Comparison of ENCODE assay signal across 15 cellular contexts in the genomic region with DNA sequence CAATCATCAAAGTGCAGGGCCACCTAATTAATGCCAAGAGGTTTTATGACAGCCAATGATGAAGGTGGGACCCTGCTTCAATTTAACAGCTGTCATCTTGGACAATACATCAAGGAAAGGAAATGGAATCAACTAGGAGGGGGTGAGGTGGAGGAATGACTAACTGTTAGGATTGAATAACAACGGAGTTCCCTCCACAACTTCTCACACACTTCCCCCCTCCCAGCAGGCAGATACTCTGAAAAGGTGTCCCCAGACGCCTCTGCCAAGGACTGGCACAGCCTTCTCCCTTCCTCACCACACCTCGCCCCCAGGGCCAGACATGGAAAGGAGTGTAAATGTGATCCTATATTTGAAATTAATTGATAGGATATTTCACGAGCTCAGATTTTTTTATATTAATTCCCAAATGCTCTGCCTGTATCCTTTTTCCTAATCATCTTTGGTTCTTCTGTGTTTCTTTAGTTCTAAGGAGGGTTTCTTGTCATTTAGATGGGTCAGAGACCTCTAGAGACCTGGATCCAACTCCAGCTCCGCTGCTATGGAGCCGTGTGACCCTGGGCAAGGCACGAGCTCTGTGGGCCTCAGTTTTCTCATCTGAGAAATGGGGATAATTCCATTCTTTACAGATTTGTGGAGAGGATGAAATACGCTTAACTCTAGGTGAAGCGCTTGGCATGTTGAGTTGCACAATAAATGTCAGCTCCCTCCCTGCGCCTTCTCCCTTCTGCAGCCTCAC. TPM values are rescaled to one million over a fixed set of nuclear protein-coding genes. Genes with fewer than 3 reads are reported as not detected.
DNase-seq lines count a peak whose midpoint lies in the region; ATAC-seq and TF ChIP-seq lines count a peak whose summit lies in the region.
"Had no signal": no experiment of that assay in that cellular context is flagged by ENCODE, and none has a peak within 500 bp of the region (broad histone marks: within the 10 kb centered on the region; RNA-seq: fewer than 3 reads in every experiment).

No MANE protein-coding gene starts in this region.

- no peaks in the 10 kb centered on the region for H3K9me3 ChIP-seq in WERI-Rb-1 (ENCODE audit: severe bottlenecking)
- no peaks in the 10 kb centered on the region for H3K9me3 ChIP-seq in iPS-15b (ENCODE audit: control insufficient read depth, insufficient read depth, low read length)
- no peaks in the 10 kb centered on the region for H3K9me3 ChIP-seq in smooth muscle cell (replicated peaks; ENCODE audit: low read depth)

- H3K36me3 Mint-ChIP-seq in activated naive CD4-positive, alpha-beta T cell treated with anti-CD3 and anti-CD28 coated beads, Interleukin-2, amount 10 ng/mL, durations not matched to agents 7 days and 5 days = peaks cover 2% of the 10 kb centered on the region
- H3K36me3 Mint-ChIP-seq in stimulated activated effector memory CD8-positive, alpha-beta T cell treated with anti-CD3 and anti-CD28 coated beads, Interleukin-12 subunit alpha, Interleukin-12 subunit beta, amount 100 ng/mL, for 72 hours = no peaks in the 10 kb centered on the region

- H3K27ac ChIP-seq in WERI-Rb-1 (no peak overlapping the region), smooth muscle cell (ENCODE audit: low read depth) (no peak overlapping the region)

- no peaks in the 10 kb centered on the region for H3F3A ChIP-seq in smooth muscle cell (ENCODE audit: low read depth)

- no peaks in the 10 kb centered on the region for H3K36me3 ChIP-seq in WERI-Rb-1
- H3K36me3 ChIP-seq in iPS-15b (ENCODE audit: control insufficient read depth, insufficient read depth, low read length) = no peaks in the 10 kb centered on the region
- no peaks in the 10 kb centered on the region for H3K36me3 ChIP-seq in smooth muscle cell (ENCODE audit: low read depth)

- H3K27ac Mint-ChIP-seq in activated naive CD4-positive, alpha-beta T cell treated with anti-CD3 and anti-CD28 coated beads, Interleukin-2, amount 10 ng/mL, durations not matched to agents 7 days and 5 days = no peak overlapping the region
- H3K27ac Mint-ChIP-seq in stimulated activated effector memory CD8-positive, alpha-beta T cell treated with anti-CD3 and anti-CD28 coated beads, Interleukin-12 subunit alpha, Interleukin-12 subunit beta, amount 100 ng/mL, for 72 hours = no peak overlapping the region

- peak overlapping the region; percentile 80 for H3K4me3 ChIP-seq in WERI-Rb-1 (ENCODE audit: low read depth, low read length)
- peak overlapping the region; percentile 79 for H3K4me3 ChIP-seq in iPS-15b (ENCODE audit: low read depth, low read length)
- H3K4me3 ChIP-seq in smooth muscle cell = peak overlapping the region; percentile 41

- H3K27me3 Mint-ChIP-seq in activated naive CD4-positive, alpha-beta T cell treated with anti-CD3 and anti-CD28 coated beads, Interleukin-2, amount 10 ng/mL, durations not matched to agents 7 days and 5 days = peaks cover 81% of the 10 kb centered on the region

- peak overlapping the region; percentile 22 for H3K4me3 Mint-ChIP-seq in activated naive CD4-positive, alpha-beta T cell treated with anti-CD3 and anti-CD28 coated beads, Interleukin-2, amount 10 ng/mL, durations not matched to agents 7 days and 5 days
- no peak overlapping the region for H3K4me3 Mint-ChIP-seq in stimulated activated effector memory CD8-positive, alpha-beta T cell treated with anti-CD3 and anti-CD28 coated beads, Interleukin-12 subunit alpha, Interleukin-12 subunit beta, amount 100 ng/mL, for 72 hours

- H3K4me1 ChIP-seq in iPS-15b (ENCODE audit: control insufficient read depth, insufficient read depth, low read length) (peaks cover 5% of the 10 kb centered on the region), smooth muscle cell (ENCODE audit: low read depth) (no peaks in the 10 kb centered on the region)

- no peak for ATAC-seq in GM21447 (IDR thresholded peaks at IDR 0.05; ENCODE audit: unreplicated experiment)
- no peak for ATAC-seq in stimulated activated effector memory CD8-positive, alpha-beta T cell treated with anti-CD3 and anti-CD28 coated beads, Interleukin-12 subunit alpha, Interleukin-12 subunit beta, amount 100 ng/mL, for 72 hours

- no peaks in the 10 kb centered on the region for H3K27me3 ChIP-seq in WERI-Rb-1 (ENCODE audit: insufficient read depth, low read depth, severe bottlenecking)
- H3K27me3 ChIP-seq in iPS-15b (ENCODE audit: control insufficient read depth, insufficient read depth, low read length) = peaks cover 56% of the 10 kb centered on the region
- H3K27me3 ChIP-seq in smooth muscle cell (ENCODE audit: low read depth) = peaks cover 86% of the 10 kb centered on the region

- H3K79me2 ChIP-seq in smooth muscle cell (ENCODE audit: low read depth) = no peaks in the 10 kb centered on the region

- DNase-seq in activated naive CD4-positive, alpha-beta T cell treated with anti-CD3 and anti-CD28 coated beads, Interleukin-2, amount 10 ng/mL, durations not matched to agents 7 days and 5 days = no peak
- DNase-seq in activated naive CD4-positive, alpha-beta T cell (lab: John Stamatoyannopoulos, UW) = no peak
- DNase-seq in WERI-Rb-1 (no peak), smooth muscle cell (lab: John Stamatoyannopoulos, UW; ENCODE audit: unreplicated experiment) (no peak), DMS114 treated with DMSO at 0.1 percent for 48 hours (lab: John Stamatoyannopoulos, UW; ENCODE audit: unreplicated experiment) (no peak)
- DNase-seq in stimulated activated effector memory CD8-positive, alpha-beta T cell treated with anti-CD3 and anti-CD28 coated beads, Interleukin-12 subunit alpha, Interleukin-12 subunit beta, amount 100 ng/mL, for 72 hours (ENCODE audit: low spot score in 2 of 2) = no peak
- DNase-seq: Kasumi-1; NCI-H2107; stimulated activated naive CD4-positive, alpha-beta T cell treated with Interleukin-2 at 50 U/mL for 16 hours had no signal

- H3K9me3 Mint-ChIP-seq in activated naive CD4-positive, alpha-beta T cell treated with anti-CD3 and anti-CD28 coated beads, Interleukin-2, amount 10 ng/mL, durations not matched to agents 7 days and 5 days = no peaks in the 10 kb centered on the region
- no peaks in the 10 kb centered on the region for H3K9me3 Mint-ChIP-seq in stimulated activated effector memory CD8-positive, alpha-beta T cell treated with anti-CD3 and anti-CD28 coated beads, Interleukin-12 subunit alpha, Interleukin-12 subunit beta, amount 100 ng/mL, for 72 hours

- no peak overlapping the region for H3K9ac ChIP-seq in iPS-15b (ENCODE audit: low read depth, low read length)
- H3K9ac ChIP-seq in smooth muscle cell (ENCODE audit: low read depth) = no peak overlapping the region

- H2AFZ ChIP-seq in smooth muscle cell (ENCODE audit: low read depth) = no peak overlapping the region

- H3K4me2 ChIP-seq in smooth muscle cell = peak overlapping the region; percentile 84

- WGBS in smooth muscle cell (ENCODE audit: low lambda C conversion rate) = 61% methylated on average over 10 of the region's 10 CpGs

- TF ChIP-seq CTCF in WERI-Rb-1 (IDR thresholded peaks at IDR 0.05; ENCODE audit: low read depth, low read length) (no peak), smooth muscle cell (IDR thresholded peaks at IDR 0.05; ENCODE audit: borderline replicate concordance, insufficient read depth, poor library complexity, severe bottlenecking) (no peak)

- no peaks in the 10 kb centered on the region for H4K20me1 ChIP-seq in smooth muscle cell (ENCODE audit: low read depth)

- CTCF ChIA-PET in activated naive CD4-positive, alpha-beta T cell treated with anti-CD3 and anti-CD28 coated beads, Interleukin-2, amount 10 ng/mL, durations not matched to agents 7 days and 5 days (lab: Charles Lee) = interaction anchor here (0.5 to 1.5 kb wide), 3 partner anchors 9 to 841 kb away, joined by 3 to 4 read pairs (median 3); no protein-coding TSS in a partner anchor

- H3K4me1 Mint-ChIP-seq in activated naive CD4-positive, alpha-beta T cell treated with anti-CD3 and anti-CD28 coated beads, Interleukin-2, amount 10 ng/mL, durations not matched to agents 7 days and 5 days = peaks cover 4% of the 10 kb centered on the region
- peaks cover 7% of the 10 kb centered on the region for H3K4me1 Mint-ChIP-seq in stimulated activated effector memory CD8-positive, alpha-beta T cell treated with anti-CD3 and anti-CD28 coated beads, Interleukin-12 subunit alpha, Interleukin-12 subunit beta, amount 100 ng/mL, for 72 hours

RNA-seq across cellular contexts. Expression of a gene that starts 1.1 kb away (rescaled TPM):
- total RNA-seq in smooth muscle cell = not detected in 2 replicates
- polyA plus RNA-seq in smooth muscle cell = not detected in 2 replicates
- total RNA-seq: glomerular endothelial cell, myocyte, RPMI7951 had no signal
- polyA plus RNA-seq: BJ had no signal
